In the genomic region with DNA sequence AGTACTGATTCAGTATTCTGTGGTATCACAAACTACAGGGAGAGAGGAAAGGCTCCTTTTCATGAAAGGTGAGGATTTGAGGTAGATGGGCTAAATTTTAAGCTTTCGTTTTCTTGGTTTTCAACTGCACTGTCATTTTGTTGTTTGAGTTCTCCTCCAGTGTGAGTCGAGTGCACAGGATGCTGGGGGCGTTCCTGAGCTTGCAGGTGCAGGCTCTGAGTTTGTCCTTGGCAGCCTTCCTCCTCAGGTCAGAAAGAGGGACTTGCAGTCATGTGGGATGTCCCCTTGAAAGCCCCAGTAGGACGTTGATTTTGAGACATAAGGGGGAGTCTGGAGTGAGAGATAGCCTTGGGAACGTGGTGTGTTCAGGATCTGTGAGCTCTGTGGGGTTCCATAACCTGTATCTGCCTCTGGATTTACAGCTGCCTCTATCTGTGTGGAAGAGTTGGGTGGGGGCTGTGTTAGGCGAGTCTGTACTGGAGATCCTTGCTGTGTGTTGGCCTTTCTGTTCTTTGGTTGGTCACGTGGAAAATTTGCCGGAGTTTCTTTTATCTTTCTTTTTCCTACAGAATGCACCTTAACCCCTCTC, we compare ENCODE assay signal across 9 cellular contexts. TPM values are rescaled to one million over a fixed set of nuclear protein-coding genes. Genes with fewer than 3 reads are reported as not detected.
DNase-seq lines count a peak whose midpoint lies in the region; ATAC-seq, FAIRE-seq and TF ChIP-seq lines count a peak whose summit lies in the region.
"Had no signal": no experiment of that assay in that cellular context is flagged by ENCODE, and none has a peak within 500 bp of the region (broad histone marks: within the 10 kb centered on the region; RNA-seq: fewer than 3 reads in every experiment).

No MANE protein-coding gene starts in this region.

- H3K4me3 Mint-ChIP-seq in CD14-positive monocyte, result peak overlapping the region; percentile 14 to 79
- no peak overlapping the region for H3K4me3 Mint-ChIP-seq in dendritic cell treated with granulocyte-macrophage colony-stimulating factor and Interleukin-4, amounts not matched to agents 40 ng/mL and 50 ng/mL, for 4 days

- H3K4me2 ChIP-seq in OCI-LY1 (ENCODE audit: low read length) (peak overlapping the region; percentile 46), PC-9 (no peak overlapping the region)

- H3K4me1 ChIP-seq in OCI-LY1 (ENCODE audit: insufficient read depth, low read length, severe bottlenecking) (peaks cover 22% of the 10 kb centered on the region), PC-9 (replicated peaks; ENCODE audit: insufficient read depth) (no peaks in the 10 kb centered on the region)

- peaks cover 12 to 24% of the 10 kb centered on the region in 2 donors for H3K36me3 Mint-ChIP-seq in CD14-positive monocyte
- H3K36me3 Mint-ChIP-seq in dendritic cell treated with granulocyte-macrophage colony-stimulating factor and Interleukin-4, amounts not matched to agents 40 ng/mL and 50 ng/mL, for 4 days (ENCODE audit: low read depth), result peaks cover 23% of the 10 kb centered on the region

- H3K9me3 Mint-ChIP-seq in CD14-positive monocyte, result no peaks in the 10 kb centered on the region
- H3K9me3 Mint-ChIP-seq in dendritic cell treated with granulocyte-macrophage colony-stimulating factor and Interleukin-4, amounts not matched to agents 40 ng/mL and 50 ng/mL, for 4 days, result no peaks in the 10 kb centered on the region

- H3K9me3 ChIP-seq in OCI-LY1 (ENCODE audit: low read length), result no peaks in the 10 kb centered on the region
- H3K9me3 ChIP-seq in PC-9 (ENCODE audit: insufficient read depth, low read depth), result no peaks in the 10 kb centered on the region

- H3K27me3 ChIP-seq in OCI-LY1 (ENCODE audit: insufficient read depth, low read length), result no peaks in the 10 kb centered on the region
- no peaks in the 10 kb centered on the region for H3K27me3 ChIP-seq in PC-9 (ENCODE audit: insufficient read depth, low read depth)

- no peaks in the 10 kb centered on the region for H4K20me1 ChIP-seq in OCI-LY1 (ENCODE audit: insufficient read depth, low read length)
- peaks cover 6% of the 10 kb centered on the region for H4K20me1 ChIP-seq in PC-9 (ENCODE audit: insufficient read depth)

- H3K4me1 Mint-ChIP-seq in CD14-positive monocyte, result peaks cover 25% of the 10 kb centered on the region
- peaks cover 30% of the 10 kb centered on the region for H3K4me1 Mint-ChIP-seq in dendritic cell treated with granulocyte-macrophage colony-stimulating factor and Interleukin-4, amounts not matched to agents 40 ng/mL and 50 ng/mL, for 4 days (ENCODE audit: low read depth)

- intact Hi-C loops in CD14-positive monocyte (cut with micrococcal nuclease) (no loop called here), PC-9 (cut with micrococcal nuclease; ENCODE audit: unreplicated experiment) (no loop called here)
- intact Hi-C loops in dendritic cell treated with granulocyte-macrophage colony-stimulating factor and Interleukin-4, amounts not matched to agents 40 ng/mL and 50 ng/mL, for 4 days (cut with micrococcal nuclease), result no loop called here

- peaks cover 29% of the 10 kb centered on the region for H3K36me3 ChIP-seq in OCI-LY1 (ENCODE audit: insufficient read depth, low read length)
- peaks cover 3% of the 10 kb centered on the region for H3K36me3 ChIP-seq in PC-9 (ENCODE audit: low read depth)

- H3K79me2 ChIP-seq in OCI-LY1 (ENCODE audit: insufficient read depth, low read length), result no peaks in the 10 kb centered on the region
- no peaks in the 10 kb centered on the region for H3K79me2 ChIP-seq in PC-9 (ENCODE audit: low read depth)

- ATAC-seq in GM21526 (IDR thresholded peaks at IDR 0.05; ENCODE audit: low FRiP score, unreplicated experiment), result no peak
- no peak for ATAC-seq in HG03378 (IDR thresholded peaks at IDR 0.05; ENCODE audit: unreplicated experiment)

- H2AFZ ChIP-seq in OCI-LY1 (ENCODE audit: low read length), result no peak overlapping the region
- H2AFZ ChIP-seq in PC-9, result no peak overlapping the region

- H3F3A ChIP-seq in OCI-LY1 (ENCODE audit: insufficient read depth, low read length) (no peaks in the 10 kb centered on the region), PC-9 (ENCODE audit: insufficient read depth, low read depth) (no peaks in the 10 kb centered on the region)

- H3K27ac ChIP-seq in OCI-LY1 (ENCODE audit: low read depth, low read length, poor library complexity, severe bottlenecking) (peak overlapping the region; percentile 74), PC-9 (no peak overlapping the region)

- H3K4me3 ChIP-seq in OCI-LY1 (ENCODE audit: low read depth, low read length, poor library complexity, severe bottlenecking) (peak overlapping the region; percentile 24), PC-9 (no peak overlapping the region)

- no peaks in the 10 kb centered on the region for H3K9me2 ChIP-seq in OCI-LY1 (ENCODE audit: low read depth, low read length)
- no peaks in the 10 kb centered on the region for H3K9me2 ChIP-seq in PC-9 (ENCODE audit: insufficient read depth)

- H3K27me3 Mint-ChIP-seq in CD14-positive monocyte (ENCODE audit: low read depth in 3 of 3), result peaks cover 0 to 2% (median 0%) of the 10 kb centered on the region in 3 donors
- no peaks in the 10 kb centered on the region for H3K27me3 Mint-ChIP-seq in dendritic cell treated with granulocyte-macrophage colony-stimulating factor and Interleukin-4, amounts not matched to agents 40 ng/mL and 50 ng/mL, for 4 days

- H3K9ac ChIP-seq in OCI-LY1 (ENCODE audit: low read length), result peak overlapping the region; percentile 2; the same call in 1 of the 2 replicates

- DNase-seq in CD14-positive monocyte (ENCODE audit: low spot score) (no peak), GM19239 (ENCODE audit: insufficient read length, low spot score) (peak; percentile 27), midbrain (lab: John Stamatoyannopoulos, UW) (no peak), PC-9 (no peak)

- no peak for TF ChIP-seq CTCF in CD14-positive monocyte (IDR thresholded peaks at IDR 0.05)
- TF ChIP-seq CTCF in OCI-LY1 (IDR thresholded peaks at IDR 0.05; ENCODE audit: low read length), result no peak
- TF ChIP-seq CTCF in PC-9 (conservative IDR thresholded peaks at IDR 0.05), result no peak

- peak overlapping the region in 3 of 7 donors; percentile 20 to 62 (median 48) for H3K27ac Mint-ChIP-seq in CD14-positive monocyte
- peak overlapping the region; percentile 4 for H3K27ac Mint-ChIP-seq in dendritic cell treated with granulocyte-macrophage colony-stimulating factor and Interleukin-4, amounts not matched to agents 40 ng/mL and 50 ng/mL, for 4 days

- CTCF ChIA-PET in PC-9 (lab: Charles Lee), result no interaction called here

- no TSS peak for BruUV-seq in PC-9 (replicated peaks; lab: Mats Ljungman, UMichigan)

- POLR2A ChIA-PET in PC-9 (lab: Charles Lee; ENCODE audit: unreplicated experiment), result no interaction called here

- no peak for FAIRE-seq in GM19239 (lab: Jason Lieb, UNC)
- FAIRE-seq: small intestine had no signal

RNA-seq across cellular contexts. Expression of gene ZNF664, which starts 33.7 kb away (rescaled TPM):
- 1 to 10 TPM; 1.5 to 2.7 TPM for polyA plus RNA-seq in CD14-positive monocyte
- total RNA-seq in PC-9 (2021), result 66.3 and 87.6 TPM in 2 replicates

RNA-seq across cellular contexts. Expression of gene CCDC92, which starts 34.0 kb away (rescaled TPM):
- 1 to 10 TPM; 4.4 to 5.5 TPM for polyA plus RNA-seq in CD14-positive monocyte
- total RNA-seq in PC-9 (2021), result 24.8 and 28.0 TPM in 2 replicates
